ENCODE assay signal across 1 cellular context in genomic region chr1:160053548-160054365, GRCh38.
TF ChIP-seq lines count a peak whose summit lies in the region.

No MANE protein-coding gene starts in this region.

TF ChIP-seq in GM23338, 12 proteins besides CTCF, POLR2A, EP300 and RAD21 (continued from another document):
- no peak for TF ChIP-seq ZNF462 (CRISPR knock-in tag; IDR thresholded peaks at IDR 0.05)
- TF ChIP-seq EZH2phosphoT487 (IDR thresholded peaks at IDR 0.05; ENCODE audit: unreplicated experiment): no peak
- no peak for TF ChIP-seq POLR2AphosphoS5 (IDR thresholded peaks at IDR 0.05; ENCODE audit: low read depth)
- TF ChIP-seq REST (IDR thresholded peaks at IDR 0.05; ENCODE audit: unreplicated experiment): no peak
TF ChIP-seq in GM23338: peak in this region for 0.
